26 cellular contexts compared by ENCODE assay signal in the genomic region with DNA sequence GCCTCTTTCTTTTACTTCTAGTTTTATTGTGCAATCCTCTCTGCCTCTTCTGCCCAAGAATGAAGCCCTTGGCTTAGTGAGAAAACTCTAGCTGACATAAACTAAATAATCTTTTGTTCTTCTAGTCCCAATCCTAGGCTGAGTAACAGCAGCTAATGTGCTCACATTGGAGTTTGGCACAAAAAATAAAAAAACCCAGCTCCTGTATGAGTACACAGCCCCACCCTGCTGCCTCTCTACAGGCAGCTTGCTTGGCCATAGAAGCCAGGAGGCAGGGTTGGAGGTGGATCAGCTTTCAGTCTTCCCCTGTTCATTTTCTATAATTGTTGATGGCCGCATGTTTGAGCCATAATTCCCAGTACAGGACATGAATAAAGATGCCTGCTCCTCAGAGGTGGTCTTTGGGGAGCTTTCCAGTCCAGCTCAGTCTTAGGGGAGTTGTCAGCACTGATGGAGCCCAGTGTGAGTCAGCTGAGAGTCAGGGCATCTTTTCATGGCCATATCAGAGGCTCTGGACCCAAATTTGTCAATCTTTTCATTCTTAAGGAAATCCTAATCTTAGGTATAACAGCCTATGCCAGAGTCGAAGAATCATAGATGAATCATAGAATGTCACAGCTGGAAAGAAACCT. TPM values are rescaled to one million over a fixed set of nuclear protein-coding genes. Genes with fewer than 3 reads are reported as not detected.
DNase-seq lines count a peak whose midpoint lies in the region; ATAC-seq, FAIRE-seq and TF ChIP-seq lines count a peak whose summit lies in the region.
"Had no signal": no experiment of that assay in that cellular context is flagged by ENCODE, and none has a peak within 500 bp of the region (broad histone marks: within the 10 kb centered on the region; RNA-seq: fewer than 3 reads in every experiment).

No MANE protein-coding gene starts in this region.

- H4K20me1 ChIP-seq in K562 (replicated peaks; ENCODE audit: control insufficient read depth, insufficient read depth, low read length) (no peaks in the 10 kb centered on the region), osteoblast (ENCODE audit: insufficient read depth, low read length) (no peaks in the 10 kb centered on the region)

- TF ChIP-seq EP300 in K562 (IDR thresholded peaks at IDR 0.05; ENCODE audit: low read length), result no peak

- POLR2A ChIA-PET in K562 (lab: Yijun Ruan, JAX) (no interaction called here), T-cell (lab: Charles Lee) (no interaction called here)

- H3K4me3 Mint-ChIP-seq in T-cell, result no peak overlapping the region
- H3K4me3 Mint-ChIP-seq in activated T-helper 2 cell treated with anti-CD3 and anti-CD28 coated beads, Interferon-gamma antibody, Interleukin-2, Interleukin-4, amounts not matched to agents 10 μg/mL and 5 μg/mL and 100 μg/mL, durations not matched to agents 14 hours and 24 hours and 36 hours (ENCODE audit: low read depth), result no peak overlapping the region
- H3K4me3 Mint-ChIP-seq: activated B cell treated with CpG ODN at 0.5 μM for 24 hours; activated naive CD4-positive, alpha-beta T cell treated with anti-CD3 and anti-CD28 coated beads for 36 hours; effector memory CD8-positive, alpha-beta T cell; nephron; stimulated activated memory B cell treated with anti-CD40 and anti-IgM and Interleukin-4, amounts not matched to agents 10 μg/mL and 1 μg/mL and 100 μg/mL, for 72 hours had no signal

- WGBS in K562 (ENCODE audit: insufficient coverage, low coverage, missing lambda C conversion rate), result 0% methylated on average over 2 of the region's 2 CpGs

- peaks cover 3 to 5% of the 10 kb centered on the region in 2 donors for H3K27me3 Mint-ChIP-seq in T-cell
- peaks cover 28% of the 10 kb centered on the region for H3K27me3 Mint-ChIP-seq in activated T-helper 2 cell treated with anti-CD3 and anti-CD28 coated beads, Interferon-gamma antibody, Interleukin-2, Interleukin-4, amounts not matched to agents 10 μg/mL and 5 μg/mL and 100 μg/mL, durations not matched to agents 14 hours and 24 hours and 36 hours (ENCODE audit: low read depth)

- peaks cover 8 to 28% of the 10 kb centered on the region in 2 experiments; a peak in 4 of 5 replicates for H3K27me3 ChIP-seq in K562 (ENCODE audit: control insufficient read depth in 2 of 2, insufficient read depth in 2 of 2, low read length in 2 of 2)
- H3K27me3 ChIP-seq in osteoblast (ENCODE audit: insufficient read depth, low read length), result peaks cover 2% of the 10 kb centered on the region

- H3K27ac ChIP-seq in K562 (ENCODE audit: extremely low read depth, low read depth, low read length), result no peak overlapping the region
- no peak overlapping the region for H3K27ac ChIP-seq in osteoblast (ENCODE audit: low read depth, low read length)
- H3K27ac ChIP-seq: thoracic aorta had no signal

- DNase-seq in AG20443 (ENCODE audit: low spot score) (peak; percentile 74), K562 (ENCODE audit: extremely low read depth in 1 of 4, low spot score in 3 of 4) (no peak), fibroblast of villous mesenchyme (ENCODE audit: low read depth) (peak; percentile 16), osteoblast (ENCODE audit: insufficient read length, low spot score, missing footprints) (peak; percentile 81), NCI-H510A treated with DMSO at 0.1 percent for 48 hours (lab: John Stamatoyannopoulos, UW) (no peak), T-cell (no peak), NCI-H82 treated with DMSO at 0.1 percent for 48 hours (lab: John Stamatoyannopoulos, UW; ENCODE audit: unreplicated experiment) (no peak)
- DNase-seq in activated T-helper 2 cell treated with anti-CD3 and anti-CD28 coated beads, Interferon-gamma antibody, Interleukin-2, Interleukin-4, amounts not matched to agents 10 μg/mL and 5 μg/mL and 100 μg/mL, durations not matched to agents 14 hours and 24 hours and 36 hours (ENCODE audit: low spot score), result no peak
- DNase-seq: activated B cell treated with CpG ODN at 0.5 μM for 24 hours; activated CD4-positive, alpha-beta T cell treated with anti-CD3 and anti-CD28 coated beads, Interleukin-2, amount 50 U/mL, for 48 hours; activated naive CD4-positive, alpha-beta T cell treated with anti-CD3 and anti-CD28 coated beads for 36 hours; activated T-cell treated with anti-CD3 and anti-CD28 coated beads, Interleukin-2, amount 50 U/mL, for 1 hour; cerebellar nuclear complex; DMS53; effector memory CD8-positive, alpha-beta T cell; foreskin melanocyte; GF-D8; H7; NCI-H1048; NCI-H2029; NCI-H446; T-helper 9 cell had no signal

- CTCF ChIA-PET in K562 (lab: Yijun Ruan, JAX; ENCODE audit: low intra/inter-chr PET ratio), result no interaction called here
- CTCF ChIA-PET in T-cell (lab: Charles Lee), result interaction anchor here in 1 of 2 donors (0.8 kb wide), 1 partner anchor 77 kb away, joined by 3 read pairs; no protein-coding TSS in a partner anchor

- ATAC-seq in K562 (no peak), T-cell (replicated peaks in 1 of 4) (no peak)
- ATAC-seq: effector memory CD8-positive, alpha-beta T cell; stimulated activated memory B cell treated with anti-CD40 and anti-IgM and Interleukin-4, amounts not matched to agents 10 μg/mL and 1 μg/mL and 100 μg/mL, for 72 hours had no signal

- no peaks in the 10 kb centered on the region for H3K36me3 Mint-ChIP-seq in T-cell
- no peaks in the 10 kb centered on the region for H3K36me3 Mint-ChIP-seq in activated T-helper 2 cell treated with anti-CD3 and anti-CD28 coated beads, Interferon-gamma antibody, Interleukin-2, Interleukin-4, amounts not matched to agents 10 μg/mL and 5 μg/mL and 100 μg/mL, durations not matched to agents 14 hours and 24 hours and 36 hours (ENCODE audit: low read depth)
- H3K36me3 Mint-ChIP-seq: stimulated activated memory B cell treated with anti-CD40 and anti-IgM and Interleukin-4, amounts not matched to agents 10 μg/mL and 1 μg/mL and 100 μg/mL, for 72 hours had no signal

- no peak for FAIRE-seq in K562 (lab: Jason Lieb, UNC)

- BruUV-seq in K562 (replicated peaks; lab: Mats Ljungman, UMichigan), result no TSS peak

- H3K9me1 ChIP-seq in K562 (ENCODE audit: control insufficient read depth, insufficient read depth, low read length), result no peaks in the 10 kb centered on the region

- TF ChIP-seq RAD21 in K562 (CRISPR knock-in tag; conservative IDR thresholded peaks at IDR 0.05 in 1 of 2, IDR thresholded peaks at IDR 0.05 in 1 of 2), result no peak

- H2AFZ ChIP-seq in K562 (ENCODE audit: low read depth, low read length) (no peak overlapping the region), osteoblast (ENCODE audit: low read length) (no peak overlapping the region)

- no peaks in the 10 kb centered on the region for H3K36me3 ChIP-seq in K562 (ENCODE audit: control insufficient read depth, insufficient read depth, low read length)
- no peaks in the 10 kb centered on the region for H3K36me3 ChIP-seq in osteoblast (ENCODE audit: insufficient read depth, low read length)
- H3K36me3 ChIP-seq: thoracic aorta had no signal

- TF ChIP-seq CTCF in K562 (IDR thresholded peaks at IDR 0.05 in 2 of 3, conservative IDR thresholded peaks at IDR 0.05 in 1 of 3; ENCODE audit: insufficient read depth in 2 of 3, low read depth in 1 of 3, low read length in 3 of 3) (no peak), fibroblast of villous mesenchyme (IDR thresholded peaks at IDR 0.05; ENCODE audit: insufficient read depth, low read depth, low read length) (no peak), osteoblast (IDR thresholded peaks at IDR 0.05; ENCODE audit: extremely low read depth, low read depth, low read length) (no peak)

- H3K9ac ChIP-seq in K562 (ENCODE audit: insufficient read depth in 1 of 2, low read depth in 2 of 2, low read length in 2 of 2), result no peak overlapping the region

- intact Hi-C loops in K562 (cut with micrococcal nuclease), result no loop called here
- intact Hi-C loops in activated T-helper 2 cell treated with anti-CD3 and anti-CD28 coated beads, Interferon-gamma antibody, Interleukin-2, Interleukin-4, amounts not matched to agents 10 μg/mL and 5 μg/mL and 100 μg/mL, durations not matched to agents 14 hours and 24 hours and 36 hours (cut with micrococcal nuclease), result no loop called here

- H3K4me1 Mint-ChIP-seq in T-cell, result peaks cover 12 to 14% (median 12%) of the 10 kb centered on the region in 3 donors
- H3K4me1 Mint-ChIP-seq in activated T-helper 2 cell treated with anti-CD3 and anti-CD28 coated beads, Interferon-gamma antibody, Interleukin-2, Interleukin-4, amounts not matched to agents 10 μg/mL and 5 μg/mL and 100 μg/mL, durations not matched to agents 14 hours and 24 hours and 36 hours (ENCODE audit: low read depth), result peaks cover 4% of the 10 kb centered on the region
- H3K4me1 Mint-ChIP-seq: activated B cell treated with CpG ODN at 0.5 μM for 24 hours, nephron had no signal

- H3K9me3 ChIP-seq in K562 (replicated peaks; ENCODE audit: control insufficient read depth, insufficient read depth, low read depth, low read length) (no peaks in the 10 kb centered on the region), osteoblast (ENCODE audit: low read depth, low read length) (no peaks in the 10 kb centered on the region)
- H3K9me3 ChIP-seq: thoracic aorta had no signal

- TF ChIP-seq POLR2A in K562 (conservative IDR thresholded peaks at IDR 0.05), result no peak

- peaks cover 5 to 6% (median 5%) of the 10 kb centered on the region in 3 donors for H3K9me3 Mint-ChIP-seq in T-cell
- no peaks in the 10 kb centered on the region for H3K9me3 Mint-ChIP-seq in activated T-helper 2 cell treated with anti-CD3 and anti-CD28 coated beads, Interferon-gamma antibody, Interleukin-2, Interleukin-4, amounts not matched to agents 10 μg/mL and 5 μg/mL and 100 μg/mL, durations not matched to agents 14 hours and 24 hours and 36 hours
- H3K9me3 Mint-ChIP-seq: effector memory CD8-positive, alpha-beta T cell had no signal

- in situ Hi-C loops in K562 (cut with MboI), result no loop called here

- no peak overlapping the region for H3K27ac Mint-ChIP-seq in T-cell
- no peak overlapping the region for H3K27ac Mint-ChIP-seq in activated T-helper 2 cell treated with anti-CD3 and anti-CD28 coated beads, Interferon-gamma antibody, Interleukin-2, Interleukin-4, amounts not matched to agents 10 μg/mL and 5 μg/mL and 100 μg/mL, durations not matched to agents 14 hours and 24 hours and 36 hours
- H3K27ac Mint-ChIP-seq: activated B cell treated with CpG ODN at 0.5 μM for 24 hours; activated naive CD4-positive, alpha-beta T cell treated with anti-CD3 and anti-CD28 coated beads for 36 hours; effector memory CD8-positive, alpha-beta T cell; nephron; stimulated activated memory B cell treated with anti-CD40 and anti-IgM and Interleukin-4, amounts not matched to agents 10 μg/mL and 1 μg/mL and 100 μg/mL, for 72 hours had no signal

- no peaks in the 10 kb centered on the region for H3K79me2 ChIP-seq in K562 (ENCODE audit: control insufficient read depth, insufficient read depth, low read length)
- no peaks in the 10 kb centered on the region for H3K79me2 ChIP-seq in osteoblast (ENCODE audit: insufficient read depth, low read length)

- H3K4me3 ChIP-seq in K562, result no peak overlapping the region
- H3K4me3 ChIP-seq in fibroblast of villous mesenchyme (ENCODE audit: low read depth, low read length), result no peak overlapping the region
- H3K4me3 ChIP-seq in osteoblast (ENCODE audit: insufficient read depth, low read length), result no peak overlapping the region
- H3K4me3 ChIP-seq: thoracic aorta had no signal

- H3K4me1 ChIP-seq in K562 (replicated peaks in 1 of 2; ENCODE audit: control insufficient read depth in 2 of 2, insufficient read depth in 2 of 2, low read length in 2 of 2) (no peaks in the 10 kb centered on the region), osteoblast (ENCODE audit: insufficient read depth, low read length) (peaks cover 3% of the 10 kb centered on the region)

- no peak overlapping the region for H3K4me2 ChIP-seq in K562 (ENCODE audit: insufficient read depth, low read length)
- H3K4me2 ChIP-seq in osteoblast (ENCODE audit: insufficient read depth, low read length), result no peak overlapping the region

RNA-seq across cellular contexts. Expression of a gene that starts 46.8 kb away (rescaled TPM):
- not detected in 2 replicates for total RNA-seq in K562 (2011; cell fraction: chromatin; rRNA removed; ENCODE audit: low replicate concordance)
- total RNA-seq in K562 (2011; cell fraction: nucleolus; rRNA removed), result not detected in 2 replicates
- not detected in 2 replicates for total RNA-seq in K562 (2011; cell fraction: nucleoplasm; rRNA removed)
- not detected in 2 replicates for total RNA-seq in K562 (2014; rRNA removed)
- total RNA-seq in K562 (2014; rRNA removed; fragmentation: Illumina TruSeq; extraction: Trizol), result not detected in 2 replicates
- total RNA-seq in K562 (2015; rRNA removed; fragmentation: Illumina TruSeq; extraction: Trizol), result not detected in 2 replicates
- total RNA-seq in K562 (2021), result not detected in 2 replicates
- not detected in 2 replicates for polyA plus RNA-seq in K562 (2011; rRNA removed)
- not detected in 2 replicates for polyA plus RNA-seq in K562 (2011; cell fraction: cytosol; rRNA removed)
- not detected in 2 replicates for polyA plus RNA-seq in K562 (2011; cell fraction: nucleus; rRNA removed)
- polyA plus RNA-seq in K562 (2012), result not detected in 2 replicates
- polyA plus RNA-seq in K562 (2014; fragmentation: Illumina TruSeq; extraction: Trizol), result not detected in 2 replicates
- polyA plus RNA-seq in K562 (2014; fragmentation: Nextera tagmentation; extraction: Ambion mirVana), result not detected
- polyA plus RNA-seq in K562 (2014; rRNA removed), result not detected in 2 replicates
- not detected in 2 replicates for polyA minus RNA-seq in K562 (2011; rRNA and poly(A)+ RNA removed)
- polyA minus RNA-seq in K562 (2011; cell fraction: cytosol; rRNA and poly(A)+ RNA removed), result not detected in 2 replicates
- not detected in 2 replicates for polyA minus RNA-seq in K562 (2011; cell fraction: nucleus; rRNA and poly(A)+ RNA removed)
- total RNA-seq in fibroblast of villous mesenchyme, result not detected in 2 replicates
- total RNA-seq in osteoblast, result not detected in 2 replicates
- not detected for total RNA-seq in T-cell
- total RNA-seq in activated T-helper 2 cell treated with anti-CD3 and anti-CD28 coated beads, Interferon-gamma antibody, Interleukin-2, Interleukin-4, amounts not matched to agents 10 μg/mL and 5 μg/mL and 100 μg/mL, durations not matched to agents 14 hours and 24 hours and 36 hours, result not detected in 2 replicates
- total RNA-seq: activated B cell treated with CpG ODN at 0.5 μM for 24 hours; activated naive CD4-positive, alpha-beta T cell treated with anti-CD3 and anti-CD28 coated beads for 36 hours; RPMI7951 had no signal

RNA-seq across cellular contexts. Expression of a gene that starts 47.5 kb away (rescaled TPM):
- total RNA-seq in K562 (2011; cell fraction: chromatin; rRNA removed; ENCODE audit: low replicate concordance), result not detected in 2 replicates
- 0.33 TPM in 1 of 2 replicates, not detected in the other for total RNA-seq in K562 (2011; cell fraction: nucleolus; rRNA removed)
- total RNA-seq in K562 (2011; cell fraction: nucleoplasm; rRNA removed), result not detected in 2 replicates
- 0.16 TPM in 1 of 2 replicates, not detected in the other for total RNA-seq in K562 (2014; rRNA removed)
- total RNA-seq in K562 (2014; rRNA removed; fragmentation: Illumina TruSeq; extraction: Trizol), result 0.16 and 0.22 TPM in 2 replicates
- total RNA-seq in K562 (2015; rRNA removed; fragmentation: Illumina TruSeq; extraction: Trizol), result not detected in 2 replicates
- 0.13 and 0.22 TPM in 2 replicates for total RNA-seq in K562 (2021)
- polyA plus RNA-seq in K562 (2011; rRNA removed), result 0.22 and 0.24 TPM in 2 replicates
- 0.19 and 0.24 TPM in 2 replicates for polyA plus RNA-seq in K562 (2011; cell fraction: cytosol; rRNA removed)
- polyA plus RNA-seq in K562 (2011; cell fraction: nucleus; rRNA removed), result 0.14 TPM in 1 of 2 replicates, not detected in the other
- 0.09 and 1.6 TPM in 2 replicates for polyA plus RNA-seq in K562 (2012)
- 0.03 and 0.24 TPM in 2 replicates for polyA plus RNA-seq in K562 (2014; fragmentation: Illumina TruSeq; extraction: Trizol)
- polyA plus RNA-seq in K562 (2014; fragmentation: Nextera tagmentation; extraction: Ambion mirVana), result under 1 TPM; 0.18 to 0.24 TPM
- not detected in 2 replicates for polyA plus RNA-seq in K562 (2014; rRNA removed)
- polyA minus RNA-seq in K562 (2011; rRNA and poly(A)+ RNA removed), result 0.07 and 0.18 TPM in 2 replicates
- not detected in 2 replicates for polyA minus RNA-seq in K562 (2011; cell fraction: cytosol; rRNA and poly(A)+ RNA removed)
- not detected in 2 replicates for polyA minus RNA-seq in K562 (2011; cell fraction: nucleus; rRNA and poly(A)+ RNA removed)
- 198 and 209 TPM in 2 replicates for total RNA-seq in fibroblast of villous mesenchyme
- total RNA-seq in osteoblast, result 1.2 and 1.4 TPM in 2 replicates
- total RNA-seq in T-cell, result under 1 TPM in 1 of 5 donors, not detected in 4; 0.38 TPM
- total RNA-seq in activated T-helper 2 cell treated with anti-CD3 and anti-CD28 coated beads, Interferon-gamma antibody, Interleukin-2, Interleukin-4, amounts not matched to agents 10 μg/mL and 5 μg/mL and 100 μg/mL, durations not matched to agents 14 hours and 24 hours and 36 hours, result not detected in 2 replicates
- total RNA-seq: activated B cell treated with CpG ODN at 0.5 μM for 24 hours; activated naive CD4-positive, alpha-beta T cell treated with anti-CD3 and anti-CD28 coated beads for 36 hours; RPMI7951 had no signal

Comparison
In these comparisons a context has a peak if more than half of its experiments do, and no peak if none do; other contexts are left out.
1. DNase-seq: peak in AG20443 (single experiment), fibroblast of villous mesenchyme (single experiment) and osteoblast (single experiment); none in K562 (0 of 4), NCI-H510A treated with DMSO at 0.1 percent for 48 hours (single experiment), T-cell (0 of 34), activated T-helper 2 cell treated with anti-CD3 and anti-CD28 coated beads, Interferon-gamma antibody, Interleukin-2, Interleukin-4, amounts not matched to agents 10 μg/mL and 5 μg/mL and 100 μg/mL, durations not matched to agents 14 hours and 24 hours and 36 hours (single experiment) and NCI-H82 treated with DMSO at 0.1 percent for 48 hours (single experiment).
2. RNA of a gene that starts 47.5 kb away (total RNA-seq): 198 to 209 TPM in fibroblast of villous mesenchyme; 1.2 to 1.4 TPM in osteoblast, 0.13 to 0.33 TPM in K562, 0.38 TPM in T-cell and not detected in activated T-helper 2 cell treated with anti-CD3 and anti-CD28 coated beads, Interferon-gamma antibody, Interleukin-2, Interleukin-4, amounts not matched to agents 10 μg/mL and 5 μg/mL and 100 μg/mL, durations not matched to agents 14 hours and 24 hours and 36 hours; every median in the first group is over 10 times any median in the second.